ENCODE assay signal across 19 cellular contexts in the genomic region with DNA sequence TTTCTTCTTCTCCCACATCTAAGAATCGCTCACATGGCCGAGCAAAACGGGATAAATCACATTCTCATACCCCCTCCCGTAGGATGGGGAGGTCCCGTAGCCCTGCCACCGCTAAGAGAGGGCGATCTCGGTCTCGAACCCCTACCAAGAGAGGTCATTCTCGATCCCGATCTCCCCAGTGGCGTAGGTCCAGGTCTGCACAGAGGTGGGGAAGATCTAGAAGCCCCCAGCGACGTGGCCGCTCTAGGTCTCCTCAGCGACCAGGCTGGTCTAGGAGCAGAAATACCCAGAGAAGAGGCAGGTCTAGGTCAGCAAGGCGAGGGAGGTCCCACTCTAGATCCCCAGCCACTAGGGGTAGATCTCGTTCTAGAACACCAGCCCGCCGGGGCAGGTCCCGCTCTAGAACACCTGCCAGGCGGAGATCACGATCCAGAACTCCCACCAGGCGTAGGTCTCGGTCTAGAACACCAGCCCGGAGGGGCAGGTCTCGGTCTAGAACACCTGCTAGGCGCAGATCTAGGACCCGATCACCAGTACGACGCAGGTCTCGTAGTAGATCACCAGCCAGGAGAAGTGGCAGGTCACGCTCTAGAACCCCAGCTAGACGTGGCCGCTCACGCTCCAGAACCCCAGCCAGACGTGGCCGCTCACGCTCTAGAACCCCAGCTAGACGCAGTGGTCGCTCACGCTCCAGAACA. TPM values are rescaled to one million over a fixed set of nuclear protein-coding genes. Genes with fewer than 3 reads are reported as not detected.
DNase-seq lines count a peak whose midpoint lies in the region; ATAC-seq and TF ChIP-seq lines count a peak whose summit lies in the region.
"Had no signal": no experiment of that assay in that cellular context is flagged by ENCODE, and none has a peak within 500 bp of the region (broad histone marks: within the 10 kb centered on the region; RNA-seq: fewer than 3 reads in every experiment).

No MANE protein-coding gene starts in this region.

- H3K27ac ChIP-seq in GM23338 (ENCODE audit: low read depth) (no peak overlapping the region), neural cell (ENCODE audit: low read length) (no peak overlapping the region)
- H3K27ac ChIP-seq: ovary, skin epidermis, tibial artery had no signal

- H3K9me2 ChIP-seq in GM23338 (ENCODE audit: insufficient read depth) (peaks cover 39% of the 10 kb centered on the region), neural cell (ENCODE audit: insufficient read depth, low read length) (no peaks in the 10 kb centered on the region)

- no peak for TF ChIP-seq RAD21 in neural cell (conservative IDR thresholded peaks at IDR 0.05)

- peaks cover 100% of the 10 kb centered on the region for H3K36me3 Mint-ChIP-seq in GM23338 (ENCODE audit: low read depth)
- peaks cover 100% of the 10 kb centered on the region for H3K36me3 Mint-ChIP-seq in activated T-helper 17 cell treated with anti-CD3 and anti-CD28 coated beads, Interleukin-2, amount 50 U/mL, for 72 hours (ENCODE audit: low read depth)

- DNase-seq in GM23338 (ENCODE audit: low spot score) (no peak), COLO668 (lab: John Stamatoyannopoulos, UW; ENCODE audit: unreplicated experiment) (no peak), globus pallidus (ENCODE audit: low spot score) (no peak)
- DNase-seq: activated CD4-positive, alpha-beta T cell treated with anti-CD3 and anti-CD28 coated beads, Interleukin-2, amount 50 U/mL, for 4 hours; amygdala; BE2C; DMS 273 treated with DMSO at 0.1 percent for 48 hours; GF-D8; left colon; NCI-H2171; NCI-H82; ovary; stimulated activated CD4-positive, alpha-beta T cell treated with anti-CD3 and anti-CD28 coated beads, Interleukin-4, amount 100 ng/mL, for 4 hours; tibial artery had no signal

- H3K27me3 Mint-ChIP-seq in GM23338 (ENCODE audit: insufficient read depth, low read depth, poor library complexity): peaks cover 53% of the 10 kb centered on the region
- no peaks in the 10 kb centered on the region for H3K27me3 Mint-ChIP-seq in activated T-helper 17 cell treated with anti-CD3 and anti-CD28 coated beads, Interleukin-2, amount 50 U/mL, for 72 hours

- TF ChIP-seq CTCF in GM23338 (conservative IDR thresholded peaks at IDR 0.05; ENCODE audit: low read depth in 2 of 2): no peak
- TF ChIP-seq CTCF in neural cell (IDR thresholded peaks at IDR 0.05; ENCODE audit: poor library complexity, severe bottlenecking): no peak

- no peak overlapping the region for H2AFZ ChIP-seq in GM23338
- H2AFZ ChIP-seq in neural cell (ENCODE audit: low read depth, low read length): no peak overlapping the region

- peaks cover 2% of the 10 kb centered on the region; the same call in 1 of the 3 replicates for H3K4me1 Mint-ChIP-seq in GM23338
- H3K4me1 Mint-ChIP-seq in activated T-helper 17 cell treated with anti-CD3 and anti-CD28 coated beads, Interleukin-2, amount 50 U/mL, for 72 hours: peaks cover 27% of the 10 kb centered on the region

- H3K9ac ChIP-seq in neural cell (ENCODE audit: low read length): no peak overlapping the region

- peaks cover 74% of the 10 kb centered on the region for H3F3A ChIP-seq in GM23338 (replicated peaks; ENCODE audit: low read depth)
- no peaks in the 10 kb centered on the region for H3F3A ChIP-seq in neural cell (ENCODE audit: insufficient read depth, low read length, poor library complexity, severe bottlenecking)

- H3K4me3 Mint-ChIP-seq in GM23338: no peak overlapping the region; the same call in 2 of the 3 replicates
- H3K4me3 Mint-ChIP-seq in activated T-helper 17 cell treated with anti-CD3 and anti-CD28 coated beads, Interleukin-2, amount 50 U/mL, for 72 hours: no peak overlapping the region

- H3K27me3 ChIP-seq in GM23338 (ENCODE audit: insufficient read depth) (peaks cover 9% of the 10 kb centered on the region), neural cell (ENCODE audit: insufficient read depth, low read depth, low read length) (no peaks in the 10 kb centered on the region)
- H3K27me3 ChIP-seq: BE2C, ovary, tibial artery had no signal

- no peak for ATAC-seq in GM23338
- ATAC-seq in activated T-helper 17 cell treated with anti-CD3 and anti-CD28 coated beads, Interleukin-2, amount 50 U/mL, for 72 hours (replicated peaks): no peak
- ATAC-seq: left colon had no signal

- H3K4me2 ChIP-seq in GM23338 (no peak overlapping the region), neural cell (ENCODE audit: low read length) (no peak overlapping the region)

- H3K36me3 ChIP-seq in GM23338 (ENCODE audit: insufficient read depth) (peaks cover 94% of the 10 kb centered on the region), neural cell (ENCODE audit: insufficient read depth, low read length) (peaks cover 70% of the 10 kb centered on the region)
- H3K36me3 ChIP-seq: ovary had no signal

- H3K9me3 ChIP-seq in neural cell (ENCODE audit: low read length): peaks cover 26% of the 10 kb centered on the region
- H3K9me3 ChIP-seq: BE2C, ovary, tibial artery had no signal

- no peak for TF ChIP-seq EP300 in neural cell (conservative IDR thresholded peaks at IDR 0.05; ENCODE audit: poor library complexity, severe bottlenecking)

- no peak overlapping the region for H3K4me3 ChIP-seq in GM23338
- H3K4me3 ChIP-seq in neural cell (ENCODE audit: low read length): no peak overlapping the region
- H3K4me3 ChIP-seq: ovary, skin epidermis, tibial artery had no signal

- H4K20me1 ChIP-seq in GM23338 (replicated peaks; ENCODE audit: insufficient read depth) (peaks cover 41% of the 10 kb centered on the region), neural cell (ENCODE audit: insufficient read depth) (no peaks in the 10 kb centered on the region)

- no peaks in the 10 kb centered on the region for H3K4me1 ChIP-seq in GM23338 (ENCODE audit: insufficient read depth)
- H3K4me1 ChIP-seq: BE2C had no signal

- no peak overlapping the region for H3K27ac Mint-ChIP-seq in GM23338
- H3K27ac Mint-ChIP-seq in activated T-helper 17 cell treated with anti-CD3 and anti-CD28 coated beads, Interleukin-2, amount 50 U/mL, for 72 hours: peak overlapping the region; percentile 8

- peaks cover 97% of the 10 kb centered on the region for H3K79me2 ChIP-seq in GM23338 (replicated peaks; ENCODE audit: insufficient read depth)
- H3K79me2 ChIP-seq in neural cell (replicated peaks; ENCODE audit: insufficient read depth, low read length): peaks cover 40% of the 10 kb centered on the region

- peaks cover 59% of the 10 kb centered on the region for H3K9me3 Mint-ChIP-seq in GM23338
- H3K9me3 Mint-ChIP-seq in activated T-helper 17 cell treated with anti-CD3 and anti-CD28 coated beads, Interleukin-2, amount 50 U/mL, for 72 hours: no peaks in the 10 kb centered on the region

TF ChIP-seq in GM23338, 12 proteins besides CTCF, POLR2A, EP300 and RAD21 (continues in another document):
- TF ChIP-seq JUNB (IDR thresholded peaks at IDR 0.05; ENCODE audit: unreplicated experiment): no peak
- TF ChIP-seq EZH2phosphoT487 (IDR thresholded peaks at IDR 0.05; ENCODE audit: unreplicated experiment): no peak
- TF ChIP-seq STAT1 (IDR thresholded peaks at IDR 0.05; ENCODE audit: unreplicated experiment): no peak

TF ChIP-seq in neural cell, 6 proteins besides CTCF, POLR2A, EP300 and RAD21:
- TF ChIP-seq SMC3 (conservative IDR thresholded peaks at IDR 0.05; ENCODE audit: poor library complexity) (no peak), POLR2AphosphoS5 (IDR thresholded peaks at IDR 0.05) (peak; percentile 3)

RNA-seq across cellular contexts. Expression of a gene that starts 9.6 kb away (rescaled TPM):
- total RNA-seq in GM23338 (2014; rRNA removed; shearing (Covaris generic)): 253 and 308 TPM in 2 replicates
- polyA plus RNA-seq in GM23338 (2016; fragmentation: Nextera tagmentation; extraction: Ambion mirVana): 893 and 928 TPM in 2 replicates
- total RNA-seq in activated T-helper 17 cell treated with anti-CD3 and anti-CD28 coated beads, Interleukin-2, amount 50 U/mL, for 72 hours: 100 to 1,000 TPM; 553 to 810 TPM
- 40.0 and 58.2 TPM in 2 replicates for polyA plus RNA-seq in neural cell
- polyA minus RNA-seq in neural cell: 58.7 and 80.2 TPM in 2 replicates

RNA-seq across cellular contexts. Expression of a gene that starts 15.0 kb away (rescaled TPM):
- total RNA-seq in GM23338 (2014; rRNA removed; shearing (Covaris generic)): 278 and 696 TPM in 2 replicates
- 756 and 851 TPM in 2 replicates for polyA plus RNA-seq in GM23338 (2016; fragmentation: Nextera tagmentation; extraction: Ambion mirVana)
- 100 to 1,000 TPM; 160 to 280 TPM for total RNA-seq in activated T-helper 17 cell treated with anti-CD3 and anti-CD28 coated beads, Interleukin-2, amount 50 U/mL, for 72 hours
- polyA plus RNA-seq in neural cell: 513 and 520 TPM in 2 replicates
- 148 and 152 TPM in 2 replicates for polyA minus RNA-seq in neural cell

RNA-seq across cellular contexts. Expression of a gene that starts 25.3 kb away (rescaled TPM):
- total RNA-seq in GM23338 (2014; rRNA removed; shearing (Covaris generic)): 0.47 and 1.4 TPM in 2 replicates
- 0.24 TPM in 2 replicates for polyA plus RNA-seq in GM23338 (2016; fragmentation: Nextera tagmentation; extraction: Ambion mirVana)
- not detected for total RNA-seq in activated T-helper 17 cell treated with anti-CD3 and anti-CD28 coated beads, Interleukin-2, amount 50 U/mL, for 72 hours
- polyA plus RNA-seq in neural cell: not detected in 2 replicates
- polyA minus RNA-seq in neural cell: not detected in 2 replicates
- total RNA-seq: left colon, LHCN-M2 had no signal
- polyA plus RNA-seq: ovary had no signal

RNA-seq across cellular contexts. Expression of a gene that starts 36.2 kb away (rescaled TPM):
- total RNA-seq in GM23338 (2014; rRNA removed; shearing (Covaris generic)): not detected in 2 replicates
- polyA plus RNA-seq in GM23338 (2016; fragmentation: Nextera tagmentation; extraction: Ambion mirVana) (not detected in 2 replicates), neural cell (not detected in 2 replicates)
- not detected for total RNA-seq in activated T-helper 17 cell treated with anti-CD3 and anti-CD28 coated beads, Interleukin-2, amount 50 U/mL, for 72 hours
- polyA minus RNA-seq in neural cell: not detected in 2 replicates
- total RNA-seq: H4, left colon, LHCN-M2 had no signal
- polyA plus RNA-seq: ovary had no signal

RNA-seq across cellular contexts. Expression of a gene that starts 42.0 kb away (rescaled TPM):
- 0.85 and 1.6 TPM in 2 replicates for total RNA-seq in GM23338 (2014; rRNA removed; shearing (Covaris generic))
- polyA plus RNA-seq in GM23338 (2016; fragmentation: Nextera tagmentation; extraction: Ambion mirVana) (0.73 and 1.1 TPM in 2 replicates), neural cell (3.0 and 5.9 TPM in 2 replicates)
- 1 to 10 TPM; 2.2 to 2.9 TPM for total RNA-seq in activated T-helper 17 cell treated with anti-CD3 and anti-CD28 coated beads, Interleukin-2, amount 50 U/mL, for 72 hours
- polyA minus RNA-seq in neural cell: 3.4 and 4.9 TPM in 2 replicates
